ENCODE assay signal across 16 cellular contexts in the genomic region with DNA sequence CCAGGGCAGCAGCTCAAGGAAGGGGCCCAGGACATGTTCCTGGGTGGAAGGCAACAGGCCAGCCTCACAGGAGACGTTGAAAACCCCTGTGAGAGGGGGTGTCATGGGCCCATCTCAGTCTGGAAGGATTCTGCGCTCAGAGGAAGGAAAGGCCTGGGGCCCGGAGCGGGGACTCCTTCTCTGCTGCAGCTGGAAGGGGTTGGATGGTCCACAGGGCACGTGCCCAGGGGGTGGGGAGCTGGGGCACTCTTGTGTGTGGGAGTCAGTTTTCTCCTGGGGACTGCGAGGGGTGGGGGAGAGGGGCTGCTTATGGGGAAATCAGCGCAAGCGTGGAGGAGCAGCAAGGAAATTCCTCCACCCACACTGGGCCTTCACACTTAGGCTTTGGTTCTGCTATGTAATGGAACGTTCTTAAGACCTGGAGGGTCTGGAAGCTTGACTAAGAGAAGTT. TPM values are rescaled to one million over a fixed set of nuclear protein-coding genes. Genes with fewer than 3 reads are reported as not detected.
DNase-seq lines count a peak whose midpoint lies in the region; ATAC-seq and TF ChIP-seq lines count a peak whose summit lies in the region.
"Had no signal": no experiment of that assay in that cellular context is flagged by ENCODE, and none has a peak within 500 bp of the region (broad histone marks: within the 10 kb centered on the region; RNA-seq: fewer than 3 reads in every experiment).

No MANE protein-coding gene starts in this region.

- peaks cover 24% of the 10 kb centered on the region for H3K4me1 Mint-ChIP-seq in activated T-cell treated with anti-CD3 and anti-CD28 coated beads, Interleukin-2, amount 50 U/mL, for 24 hours (ENCODE audit: low read depth)
- peaks cover 24% of the 10 kb centered on the region for H3K4me1 Mint-ChIP-seq in activated T-cell treated with anti-CD3 and anti-CD28 coated beads, Interleukin-2, amount 50 U/mL, for 4 hours (ENCODE audit: low read depth)
- H3K4me1 Mint-ChIP-seq in WTC11: peaks cover 11% of the 10 kb centered on the region

- peaks cover 10% of the 10 kb centered on the region for H3K36me3 Mint-ChIP-seq in activated T-cell treated with anti-CD3 and anti-CD28 coated beads, Interleukin-2, amount 50 U/mL, for 24 hours (ENCODE audit: low read depth)
- H3K36me3 Mint-ChIP-seq in activated T-cell treated with anti-CD3 and anti-CD28 coated beads, Interleukin-2, amount 50 U/mL, for 4 hours (ENCODE audit: insufficient read depth): no peaks in the 10 kb centered on the region
- H3K36me3 Mint-ChIP-seq in WTC11: no peaks in the 10 kb centered on the region

- H3K4me3 ChIP-seq in stomach: no peak overlapping the region
- H3K4me3 ChIP-seq: A549, gastrocnemius medialis, HAP-1, K562 had no signal

- WGBS in stomach, 5 donors: 78 to 84% (median 81%) methylated on average over 9 of the region's 9 CpGs

- H3K4me3 Mint-ChIP-seq in activated T-cell treated with anti-CD3 and anti-CD28 coated beads, Interleukin-2, amount 50 U/mL, for 24 hours: no peak overlapping the region
- H3K4me3 Mint-ChIP-seq in activated T-cell treated with anti-CD3 and anti-CD28 coated beads, Interleukin-2, amount 50 U/mL, for 4 hours: no peak overlapping the region
- no peak overlapping the region for H3K4me3 Mint-ChIP-seq in WTC11
- H3K4me3 Mint-ChIP-seq: activated T-helper 1 cell treated with anti-CD3 and anti-CD28 coated beads, Interleukin-12 subunit alpha, Interleukin-12 subunit beta, Interleukin-2, Interleukin-4 antibody, amounts not matched to agents 30 ng/mL and 10 ng/mL and 1 ng/mL, durations not matched to agents 14 hours and 24 hours and 36 hours had no signal

- CTCF ChIA-PET in WTC11 (lab: Charles Lee): no interaction called here

- intact Hi-C loops in stomach (cut with DNase I; ENCODE audit: low total_unique reads): no loop called here

- H3K36me3 ChIP-seq in stomach: no peaks in the 10 kb centered on the region
- H3K36me3 ChIP-seq: gastrocnemius medialis had no signal

- H3K4me1 ChIP-seq in stomach: peaks cover 14 to 26% (median 21%) of the 10 kb centered on the region in 4 donors

- no peaks in the 10 kb centered on the region for H3K9me3 Mint-ChIP-seq in activated T-cell treated with anti-CD3 and anti-CD28 coated beads, Interleukin-2, amount 50 U/mL, for 24 hours
- H3K9me3 Mint-ChIP-seq in activated T-cell treated with anti-CD3 and anti-CD28 coated beads, Interleukin-2, amount 50 U/mL, for 4 hours: no peaks in the 10 kb centered on the region
- peaks cover 4% of the 10 kb centered on the region; the same call in 1 of the 2 replicates for H3K9me3 Mint-ChIP-seq in WTC11
- H3K9me3 Mint-ChIP-seq: activated T-helper 1 cell treated with anti-CD3 and anti-CD28 coated beads, Interleukin-12 subunit alpha, Interleukin-12 subunit beta, Interleukin-2, Interleukin-4 antibody, amounts not matched to agents 30 ng/mL and 10 ng/mL and 1 ng/mL, durations not matched to agents 14 hours and 24 hours and 36 hours had no signal

- no peak for ATAC-seq in activated T-cell treated with anti-CD3 and anti-CD28 coated beads, Interleukin-2, amount 50 U/mL, for 4 hours
- ATAC-seq in WTC11 (no peak), left lobe of liver (no peak), GM21723 (IDR thresholded peaks at IDR 0.05; ENCODE audit: unreplicated experiment) (no peak)
- ATAC-seq: A549, gastrocnemius medialis, K562 had no signal

- no peak for TF ChIP-seq EP300 in stomach (IDR thresholded peaks at IDR 0.05)

- H3K27ac ChIP-seq in stomach: no peak overlapping the region
- H3K27ac ChIP-seq: gastrocnemius medialis had no signal

- DNase-seq in activated T-cell treated with anti-CD3 and anti-CD28 coated beads, Interleukin-2, amount 50 U/mL, for 24 hours: peak; percentile 25
- no peak for DNase-seq in activated T-cell treated with anti-CD3 and anti-CD28 coated beads, Interleukin-2, amount 50 U/mL, for 4 hours
- DNase-seq in WTC11 (ENCODE audit: low spot score) (peak; percentile 6), left lobe of liver (ENCODE audit: low spot score) (peak; percentile 40), stomach (peak; percentile 21), ACHN (no peak), cerebellum (ENCODE audit: low spot score) (no peak)
- DNase-seq: COR-L47, NCI-H1417, OCI-M1 had no signal

- H3K27me3 ChIP-seq in stomach: no peaks in the 10 kb centered on the region

- H3K27me3 Mint-ChIP-seq in activated T-cell treated with anti-CD3 and anti-CD28 coated beads, Interleukin-2, amount 50 U/mL, for 24 hours: no peaks in the 10 kb centered on the region
- H3K27me3 Mint-ChIP-seq in activated T-cell treated with anti-CD3 and anti-CD28 coated beads, Interleukin-2, amount 50 U/mL, for 4 hours (ENCODE audit: low read depth): peaks cover 3% of the 10 kb centered on the region
- H3K27me3 Mint-ChIP-seq in WTC11 (ENCODE audit: low read depth): no peaks in the 10 kb centered on the region; the same call in 1 of the 2 replicates

- no peaks in the 10 kb centered on the region for H3K9me3 ChIP-seq in stomach
- H3K9me3 ChIP-seq: A549, gastrocnemius medialis, HAP-1 had no signal

- H3K27ac Mint-ChIP-seq in activated T-cell treated with anti-CD3 and anti-CD28 coated beads, Interleukin-2, amount 50 U/mL, for 24 hours: peak overlapping the region; percentile 30
- no peak overlapping the region for H3K27ac Mint-ChIP-seq in WTC11
- H3K27ac Mint-ChIP-seq: activated T-helper 1 cell treated with anti-CD3 and anti-CD28 coated beads, Interleukin-12 subunit alpha, Interleukin-12 subunit beta, Interleukin-2, Interleukin-4 antibody, amounts not matched to agents 30 ng/mL and 10 ng/mL and 1 ng/mL, durations not matched to agents 14 hours and 24 hours and 36 hours had no signal

- POLR2A ChIA-PET in WTC11 (lab: Charles Lee): no interaction called here

- in situ Hi-C loops in ACHN (cut with HindIII; ENCODE audit: low pct_ligation_motif_present, low pct_unique_long_range_greater_than_20kb, low sequenced_read_pairs): no loop called here

- TF ChIP-seq POLR2A in stomach (IDR thresholded peaks at IDR 0.05): no peak

- no peak for TF ChIP-seq CTCF in WTC11 (IDR thresholded peaks at IDR 0.05)
- no peak for TF ChIP-seq CTCF in stomach (IDR thresholded peaks at IDR 0.05)

TF ChIP-seq in WTC11, 78 proteins besides CTCF, POLR2A, EP300 and RAD21 (continues in another document):
- TF ChIP-seq, protein P1, sequence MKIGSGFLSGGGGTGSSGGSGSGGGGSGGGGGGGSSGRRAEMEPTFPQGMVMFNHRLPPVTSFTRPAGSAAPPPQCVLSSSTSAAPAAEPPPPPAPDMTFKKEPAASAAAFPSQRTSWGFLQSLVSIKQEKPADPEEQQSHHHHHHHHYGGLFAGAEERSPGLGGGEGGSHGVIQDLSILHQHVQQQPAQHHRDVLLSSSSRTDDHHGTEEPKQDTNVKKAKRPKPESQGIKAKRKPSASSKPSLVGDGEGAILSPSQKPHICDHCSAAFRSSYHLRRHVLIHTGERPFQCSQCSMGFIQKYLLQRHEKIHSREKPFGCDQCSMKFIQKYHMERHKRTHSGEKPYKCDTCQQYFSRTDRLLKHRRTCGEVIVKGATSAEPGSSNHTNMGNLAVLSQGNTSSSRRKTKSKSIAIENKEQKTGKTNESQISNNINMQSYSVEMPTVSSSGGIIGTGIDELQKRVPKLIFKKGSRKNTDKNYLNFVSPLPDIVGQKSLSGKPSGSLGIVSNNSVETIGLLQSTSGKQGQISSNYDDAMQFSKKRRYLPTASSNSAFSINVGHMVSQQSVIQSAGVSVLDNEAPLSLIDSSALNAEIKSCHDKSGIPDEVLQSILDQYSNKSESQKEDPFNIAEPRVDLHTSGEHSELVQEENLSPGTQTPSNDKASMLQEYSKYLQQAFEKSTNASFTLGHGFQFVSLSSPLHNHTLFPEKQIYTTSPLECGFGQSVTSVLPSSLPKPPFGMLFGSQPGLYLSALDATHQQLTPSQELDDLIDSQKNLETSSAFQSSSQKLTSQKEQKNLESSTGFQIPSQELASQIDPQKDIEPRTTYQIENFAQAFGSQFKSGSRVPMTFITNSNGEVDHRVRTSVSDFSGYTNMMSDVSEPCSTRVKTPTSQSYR (CRISPR knock-in tag; IDR thresholded peaks at IDR 0.05): no peak
- TF ChIP-seq FOXK1 (CRISPR knock-in tag; IDR thresholded peaks at IDR 0.05) (no peak), TCF7 (CRISPR knock-in tag; IDR thresholded peaks at IDR 0.05; ENCODE audit: low read depth) (no peak)
- TF ChIP-seq, protein P2, sequence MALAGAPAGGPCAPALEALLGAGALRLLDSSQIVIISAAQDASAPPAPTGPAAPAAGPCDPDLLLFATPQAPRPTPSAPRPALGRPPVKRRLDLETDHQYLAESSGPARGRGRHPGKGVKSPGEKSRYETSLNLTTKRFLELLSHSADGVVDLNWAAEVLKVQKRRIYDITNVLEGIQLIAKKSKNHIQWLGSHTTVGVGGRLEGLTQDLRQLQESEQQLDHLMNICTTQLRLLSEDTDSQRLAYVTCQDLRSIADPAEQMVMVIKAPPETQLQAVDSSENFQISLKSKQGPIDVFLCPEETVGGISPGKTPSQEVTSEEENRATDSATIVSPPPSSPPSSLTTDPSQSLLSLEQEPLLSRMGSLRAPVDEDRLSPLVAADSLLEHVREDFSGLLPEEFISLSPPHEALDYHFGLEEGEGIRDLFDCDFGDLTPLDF (CRISPR knock-in tag; IDR thresholded peaks at IDR 0.05): no peak

RNA-seq across cellular contexts. Expression of a gene that starts 2.9 kb away (rescaled TPM):
- total RNA-seq in activated T-cell treated with anti-CD3 and anti-CD28 coated beads, Interleukin-2, amount 50 U/mL, for 4 hours: 10 to 100 TPM; 60.6 to 76.8 (median 65.7) TPM
- total RNA-seq in WTC11 (2021) (206 to 215 TPM (median 210 TPM) in 3 replicates), left lobe of liver (8.9 TPM), stomach (100 to 1,000 TPM in 1 of 5 donors, 10 to 100 TPM in 4; 13.4 to 229 (median 17.4) TPM), cerebellum (82.4 TPM)
- polyA plus RNA-seq in stomach: 10 to 100 TPM in 2 of 3 donors, 1 to 10 TPM in 1; 5.2 to 11.8 (median 11.6) TPM

Comparison
In these comparisons a context has a peak if more than half of its experiments do, and no peak if none do; other contexts are left out.
1. DNase-seq: peak in activated T-cell treated with anti-CD3 and anti-CD28 coated beads, Interleukin-2, amount 50 U/mL, for 24 hours (single experiment), WTC11 (single experiment), left lobe of liver (single experiment) and stomach (single experiment); none in activated T-cell treated with anti-CD3 and anti-CD28 coated beads, Interleukin-2, amount 50 U/mL, for 4 hours (single experiment), ACHN (single experiment) and cerebellum (single experiment).